ENCODE assay signal across 21 cellular contexts in genomic region chr16:74446866-74447265, GRCh38. TPM values are rescaled to one million over a fixed set of nuclear protein-coding genes. Genes with fewer than 3 reads are reported as not detected.
"Had no signal": no experiment of that assay in that cellular context is flagged by ENCODE, and none has a peak within 500 bp of the region (broad histone marks: within the 10 kb centered on the region; RNA-seq: fewer than 3 reads in every experiment).

No MANE protein-coding gene starts in this region.

- H3K4me3 Mint-ChIP-seq: activated CD8-positive, alpha-beta memory T cell treated with anti-CD3 and anti-CD28 coated beads, Interleukin-2, amount 10 ng/mL, durations not matched to agents 7 days and 5 days; immature natural killer cell; neural progenitor cell; stimulated activated naive B cell treated with anti-CD40 and anti-IgM and Interleukin-4, amounts not matched to agents 10 μg/mL and 1 μg/mL and 100 μg/mL, for 72 hours had no signal

- H3K9me3 Mint-ChIP-seq: immature natural killer cell; naive B cell; neural progenitor cell; stimulated activated naive B cell treated with anti-CD40 and anti-IgM and Interleukin-4, amounts not matched to agents 10 μg/mL and 1 μg/mL and 100 μg/mL, for 72 hours had no signal

- ATAC-seq: activated CD4-positive, CD25-positive, alpha-beta regulatory T cell treated with anti-CD3 and anti-CD28 coated beads, Interleukin-2, amount 50 U/mL, for 24 hours; activated CD8-positive, alpha-beta memory T cell treated with anti-CD3 and anti-CD28 coated beads, Interleukin-2, amount 10 ng/mL, durations not matched to agents 7 days and 5 days; foreskin keratinocyte; stimulated activated naive B cell treated with anti-CD40 and anti-IgM and Interleukin-4, amounts not matched to agents 10 μg/mL and 1 μg/mL and 100 μg/mL, for 72 hours had no signal

- H3K36me3 ChIP-seq: neural progenitor cell had no signal

- H2AFZ ChIP-seq: neural progenitor cell had no signal

- H3K4me1 ChIP-seq: neural progenitor cell had no signal

- H3K9me3 ChIP-seq: suprapubic skin had no signal

- H3K27ac Mint-ChIP-seq: activated CD8-positive, alpha-beta memory T cell treated with anti-CD3 and anti-CD28 coated beads, Interleukin-2, amount 10 ng/mL, durations not matched to agents 7 days and 5 days; neural progenitor cell; stimulated activated naive B cell treated with anti-CD40 and anti-IgM and Interleukin-4, amounts not matched to agents 10 μg/mL and 1 μg/mL and 100 μg/mL, for 72 hours had no signal

- H3K4me2 ChIP-seq: neural progenitor cell had no signal

- H3K27me3 ChIP-seq: foreskin keratinocyte, neural progenitor cell, suprapubic skin had no signal

- H3K27me3 Mint-ChIP-seq: activated CD8-positive, alpha-beta memory T cell treated with anti-CD3 and anti-CD28 coated beads, Interleukin-2, amount 10 ng/mL, durations not matched to agents 7 days and 5 days; naive B cell; stimulated activated naive B cell treated with anti-CD40 and anti-IgM and Interleukin-4, amounts not matched to agents 10 μg/mL and 1 μg/mL and 100 μg/mL, for 72 hours had no signal

- H3K4me3 ChIP-seq: neural progenitor cell, suprapubic skin had no signal

- H3K27ac ChIP-seq: foreskin keratinocyte, neural progenitor cell, suprapubic skin had no signal

- H3K4me1 Mint-ChIP-seq: neural progenitor cell had no signal

- DNase-seq: activated CD4-positive, alpha-beta T cell treated with anti-CD3 and anti-CD28 coated beads, Interleukin-2, amount 50 U/mL, for 4 hours; activated CD8-positive, alpha-beta memory T cell treated with anti-CD3 and anti-CD28 coated beads, Interleukin-2, amount 10 ng/mL, durations not matched to agents 7 days and 5 days; activated effector memory CD4-positive, alpha-beta T cell treated with Interleukin-2 at 50 U/mL for 16 hours; activated naive CD4-positive, alpha-beta T cell treated with anti-CD3 and anti-CD28 coated beads, Interleukin-2, amount 50 U/mL, for 16 hours; activated T-cell treated with anti-CD3 and anti-CD28 coated beads, Interleukin-2, amount 50 U/mL, for 1 hour; central memory CD4-positive, alpha-beta T cell; cortex of kidney; effector CD8-positive, alpha-beta T cell; foreskin keratinocyte; immature natural killer cell; mammary epithelial cell; naive B cell; stimulated activated CD4-positive, alpha-beta T cell treated with anti-CD3 and anti-CD28 coated beads, Interleukin-12 subunit alpha, Interleukin-12 subunit beta, amount 100 ng/mL, for 4 hours; stimulated activated naive B cell treated with anti-CD40 and anti-IgM and Interleukin-4, amounts not matched to agents 10 μg/mL and 1 μg/mL and 100 μg/mL, for 72 hours; T-helper 9 cell; trophoblast cell had no signal

- H3K9ac ChIP-seq: neural progenitor cell had no signal

RNA-seq across cellular contexts. Expression of gene CLEC18B, which starts 25.6 kb away (rescaled TPM):
- total RNA-seq: mononuclear cell, SK-MEL-5 had no signal
